ENCODE assay signal across 28 cellular contexts in genomic region chr7:66162622-66163021, GRCh38.
"Had no signal": no experiment of that assay in that cellular context is flagged by ENCODE, and none has a peak within 500 bp of the region (broad histone marks: within the 10 kb centered on the region; RNA-seq: fewer than 3 reads in every experiment).

No MANE protein-coding gene starts in this region.

- H3K4me3 Mint-ChIP-seq: mesothelial cell of epicardium; natural killer cell; nephron progenitor cell; neural progenitor cell; stimulated activated naive CD8-positive, alpha-beta T cell treated with anti-CD3 and anti-CD28 coated beads, Interleukin-15, amount 100 ng/mL, for 72 hours; type B pancreatic cell had no signal

- H3K9ac ChIP-seq: neural progenitor cell, parathyroid adenoma had no signal

- DNase-seq: hippocampal formation; kidney glomerular epithelial cell; left cardiac atrium; left lung; mesendoderm; naive B cell; natural killer cell; nephron progenitor cell; occipital lobe; stimulated activated CD4-positive, alpha-beta T cell treated with anti-CD3 and anti-CD28 coated beads, Interleukin-12 subunit alpha, Interleukin-12 subunit beta, amount 100 ng/mL, for 4 hours; stimulated activated CD4-positive, alpha-beta T cell treated with anti-CD3 and anti-CD28 coated beads, Interleukin-15, amount 100 ng/mL, for 24 hours; stimulated activated CD4-positive, alpha-beta T cell treated with anti-CD3 and anti-CD28 coated beads, Interleukin-2, amount 100 ng/mL, for 24 hours; stimulated activated CD4-positive, alpha-beta T cell treated with anti-CD3 and anti-CD28 coated beads, Interleukin-4, amount 100 ng/mL, for 1 hour; stimulated activated naive CD4-positive, alpha-beta T cell treated with Interleukin-2 at 50 U/mL for 16 hours; stimulated activated naive CD8-positive, alpha-beta T cell treated with anti-CD3 and anti-CD28 coated beads, Interleukin-15, amount 100 ng/mL, for 72 hours; substantia nigra; uterus had no signal

- H3K4me1 ChIP-seq: neural progenitor cell, parathyroid adenoma, psoas muscle, tibial nerve, uterus had no signal

- H3K27ac Mint-ChIP-seq: mesothelial cell of epicardium; naive B cell; natural killer cell; nephron progenitor cell; neural progenitor cell; stimulated activated naive CD8-positive, alpha-beta T cell treated with anti-CD3 and anti-CD28 coated beads, Interleukin-15, amount 100 ng/mL, for 72 hours; type B pancreatic cell had no signal

- H2AFZ ChIP-seq: neural progenitor cell, parathyroid adenoma had no signal

- H3K27ac ChIP-seq: left lung, neural progenitor cell, neutrophil, parathyroid adenoma, psoas muscle, skin epidermis, tibial nerve, uterus had no signal

- H3K79me2 ChIP-seq: parathyroid adenoma had no signal

- H3K4me2 ChIP-seq: neural progenitor cell had no signal

- H3K36me3 ChIP-seq: neural progenitor cell, uterus had no signal

- ATAC-seq: left cardiac atrium; left lung; sciatic nerve; stimulated activated naive CD8-positive, alpha-beta T cell treated with anti-CD3 and anti-CD28 coated beads, Interleukin-15, amount 100 ng/mL, for 72 hours had no signal

- H3K27me3 ChIP-seq: left lung, neural progenitor cell, neutrophil, tibial nerve, uterus had no signal

- FAIRE-seq: keratinocyte had no signal

- H3K4me3 ChIP-seq: left lung, lung, neural progenitor cell, psoas muscle, skin epidermis, tibial nerve, uterus had no signal

- H3K9me3 ChIP-seq: left lung, neutrophil, psoas muscle had no signal

- H3K27me3 Mint-ChIP-seq: naive B cell; stimulated activated naive CD8-positive, alpha-beta T cell treated with anti-CD3 and anti-CD28 coated beads, Interleukin-15, amount 100 ng/mL, for 72 hours; type B pancreatic cell had no signal

- H3K36me3 Mint-ChIP-seq: natural killer cell had no signal

- H3K9me3 Mint-ChIP-seq: natural killer cell; stimulated activated naive CD8-positive, alpha-beta T cell treated with anti-CD3 and anti-CD28 coated beads, Interleukin-15, amount 100 ng/mL, for 72 hours had no signal

- H3K4me1 Mint-ChIP-seq: mesothelial cell of epicardium; naive B cell; natural killer cell; nephron progenitor cell; neural progenitor cell; stimulated activated naive CD8-positive, alpha-beta T cell treated with anti-CD3 and anti-CD28 coated beads, Interleukin-15, amount 100 ng/mL, for 72 hours had no signal
